Comparison of ENCODE assay signal across 19 cellular contexts in genomic region chr17:50078430-50078829, GRCh38. TPM values are rescaled to one million over a fixed set of nuclear protein-coding genes. Genes with fewer than 3 reads are reported as not detected.
DNase-seq lines count a peak whose midpoint lies in the region; ATAC-seq and TF ChIP-seq lines count a peak whose summit lies in the region.
"Had no signal": no experiment of that assay in that cellular context is flagged by ENCODE, and none has a peak within 500 bp of the region (broad histone marks: within the 10 kb centered on the region; RNA-seq: fewer than 3 reads in every experiment).

No MANE protein-coding gene starts in this region.

- POLR2A ChIA-PET in PC-3 (lab: Charles Lee; ENCODE audit: unreplicated experiment) = interaction anchor here (0.6 kb wide), 1 partner anchor 14 kb away, joined by 3 read pairs; no protein-coding TSS in a partner anchor

- DNase-seq in PC-3 (no peak), ascending aorta (ENCODE audit: low spot score in 2 of 2) (no peak), mesenchymal stem cell (no peak), tibial artery (no peak), GM10266 (ENCODE audit: extremely low spot score) (no peak)
- DNase-seq: CD4-positive, CD25-positive, alpha-beta regulatory T cell; COR-L47; GM23248; NCI-H1417; NCI-H187; NCI-H2107; NCI-H510A; NCI-H748 treated with DMSO at 0.1 percent for 48 hours; NK-92 treated with Interleukin-12 subunit alpha and Interleukin-12 subunit beta, amount 100 ng/mL, for 24 hours; SIG-M5 had no signal

- no peak overlapping the region for H2BK15ac ChIP-seq in mesenchymal stem cell (ENCODE audit: low read depth, poor library complexity, severe bottlenecking)

- no peak overlapping the region for H3K4ac ChIP-seq in mesenchymal stem cell (ENCODE audit: low read depth in 1 of 2, low read length in 2 of 2)

- H2BK5ac ChIP-seq in mesenchymal stem cell (ENCODE audit: low read depth, low read length, poor library complexity, severe bottlenecking) = no peak overlapping the region

- H3K14ac ChIP-seq in mesenchymal stem cell (ENCODE audit: low read length in 2 of 2) = no peak overlapping the region

- no peak overlapping the region for H3K23ac ChIP-seq in mesenchymal stem cell (ENCODE audit: low read length in 2 of 2)

- H2AK5ac ChIP-seq in mesenchymal stem cell (ENCODE audit: low read length, severe bottlenecking) = no peak overlapping the region

- H3K9me3 ChIP-seq in PC-3 (ENCODE audit: low read length) = no peaks in the 10 kb centered on the region
- H3K9me3 ChIP-seq in ascending aorta = no peaks in the 10 kb centered on the region
- no peaks in the 10 kb centered on the region for H3K9me3 ChIP-seq in mesenchymal stem cell (ENCODE audit: control insufficient read depth, low read length)
- H3K9me3 ChIP-seq in tibial artery = no peaks in the 10 kb centered on the region
- H3K9me3 ChIP-seq: HAP-1 had no signal

- H3K4me1 ChIP-seq in PC-3 (ENCODE audit: insufficient read depth, low read length) (no peaks in the 10 kb centered on the region), ascending aorta (peaks cover 0 to 7% of the 10 kb centered on the region in 2 donors), mesenchymal stem cell (ENCODE audit: control insufficient read depth, insufficient read depth, low read depth, low read length) (peaks cover 18% of the 10 kb centered on the region), tibial artery (peaks cover 0 to 17% (median 14%) of the 10 kb centered on the region in 4 donors)
- H3K4me1 ChIP-seq: HAP-1 had no signal

- H3K4me3 ChIP-seq in PC-3 (ENCODE audit: low read length) = no peak overlapping the region
- no peak overlapping the region for H3K4me3 ChIP-seq in ascending aorta
- H3K4me3 ChIP-seq in mesenchymal stem cell (ENCODE audit: insufficient read depth in 1 of 2, low read depth in 1 of 2, low read length in 2 of 2) = no peak overlapping the region
- H3K4me3 ChIP-seq in tibial artery = no peak overlapping the region
- H3K4me3 ChIP-seq: GM23248, HAP-1 had no signal

- no peak overlapping the region for H2BK120ac ChIP-seq in mesenchymal stem cell (ENCODE audit: low read depth, low read length)

- CTCF ChIA-PET in PC-3 (lab: Charles Lee) = no interaction called here

- no peak overlapping the region for H3K27ac ChIP-seq in PC-3 (ENCODE audit: low read length)
- peak overlapping the region; percentile 60 to 68 for H3K27ac ChIP-seq in ascending aorta
- H3K27ac ChIP-seq in mesenchymal stem cell (ENCODE audit: low read length, poor library complexity, severe bottlenecking) = peak overlapping the region; percentile 16
- peak overlapping the region; percentile 61 to 75 for H3K27ac ChIP-seq in tibial artery
- H3K27ac ChIP-seq: GM23248 had no signal

- no peak overlapping the region for H2AFZ ChIP-seq in PC-3 (ENCODE audit: low read length)
- H2AFZ ChIP-seq in mesenchymal stem cell (ENCODE audit: low read depth, low read length) = no peak overlapping the region
- H2AFZ ChIP-seq: GM23248 had no signal

- H4K91ac ChIP-seq in mesenchymal stem cell (ENCODE audit: low read length) = peak overlapping the region; percentile 71

- H3K18ac ChIP-seq in mesenchymal stem cell (ENCODE audit: low read depth in 1 of 2, low read length in 2 of 2) = no peak overlapping the region

- no peak overlapping the region for H4K8ac ChIP-seq in mesenchymal stem cell (ENCODE audit: low read length)

- H3K36me3 ChIP-seq in PC-3 (ENCODE audit: low read depth, low read length) (peaks cover 96% of the 10 kb centered on the region), ascending aorta (peaks cover 88 to 100% of the 10 kb centered on the region in 2 donors), mesenchymal stem cell (ENCODE audit: control insufficient read depth in 1 of 2, insufficient read depth in 2 of 2, low read depth in 1 of 2, low read length in 2 of 2) (peaks cover 90 to 93% of the 10 kb centered on the region in 2 experiments), tibial artery (peaks cover 93 to 100% (median 95%) of the 10 kb centered on the region in 3 donors)
- H3K36me3 ChIP-seq: HAP-1 had no signal

- H3K4me2 ChIP-seq in PC-3 (ENCODE audit: low read length) = no peak overlapping the region
- no peak overlapping the region for H3K4me2 ChIP-seq in mesenchymal stem cell (ENCODE audit: low read length, poor library complexity, severe bottlenecking)

- 97% methylated on average over 3 of the region's 4 CpGs for WGBS in mesenchymal stem cell

- TSS peak; percentile 6 for BruUV-seq in PC-3 (replicated peaks; lab: Mats Ljungman, UMichigan)

- no peak overlapping the region for H2BK12ac ChIP-seq in mesenchymal stem cell (ENCODE audit: low read length in 2 of 2)

- H3F3A ChIP-seq in PC-3 (ENCODE audit: low read length, unreplicated experiment) = peaks cover 16% of the 10 kb centered on the region

- H3K27me3 ChIP-seq in PC-3 (ENCODE audit: low read length) (no peaks in the 10 kb centered on the region), ascending aorta (no peaks in the 10 kb centered on the region), mesenchymal stem cell (ENCODE audit: control insufficient read depth in 1 of 2, insufficient read depth in 1 of 2, low read length in 2 of 2) (no peaks in the 10 kb centered on the region), tibial artery (no peaks in the 10 kb centered on the region)

- no peak overlapping the region for H3K9ac ChIP-seq in PC-3 (ENCODE audit: low read length)
- H3K9ac ChIP-seq in mesenchymal stem cell (ENCODE audit: low read length) = no peak overlapping the region
- H3K9ac ChIP-seq: GM23248 had no signal

- no peaks in the 10 kb centered on the region for H3K9me2 ChIP-seq in PC-3 (replicated peaks; ENCODE audit: low read length)

- H4K20me1 ChIP-seq in PC-3 (ENCODE audit: low read length) = 0 out of 2 replicates have a peak, but pooled peaks cover 9% of the 10 kb centered on the region

- intact Hi-C loops in PC-3 (cut with micrococcal nuclease) (no loop called here), ascending aorta (cut with DNase I) (loop anchor here (2.0 kb wide), 1 partner anchor 52 kb away; no protein-coding TSS in a partner anchor), tibial artery (cut with DNase I; ENCODE audit: low total_unique reads) (no loop called here)

- no peak for TF ChIP-seq CTCF in PC-3 (conservative IDR thresholded peaks at IDR 0.05; ENCODE audit: low read depth, low read length)
- TF ChIP-seq CTCF in ascending aorta (IDR thresholded peaks at IDR 0.05) = no peak
- TF ChIP-seq CTCF in tibial artery (IDR thresholded peaks at IDR 0.05) = no peak
- no peak for TF ChIP-seq CTCF in GM10266 (IDR thresholded peaks at IDR 0.05; ENCODE audit: control insufficient read depth, insufficient read depth, low read depth, missing control alignments)

- no peaks in the 10 kb centered on the region; the same call in 1 of the 2 replicates for H3K79me2 ChIP-seq in PC-3 (ENCODE audit: low read length)

- peaks cover 21% of the 10 kb centered on the region for H3K79me1 ChIP-seq in mesenchymal stem cell (replicated peaks; ENCODE audit: low read length, poor library complexity, severe bottlenecking)

- ATAC-seq in PC-3 = no peak
- ATAC-seq in HG03135 (IDR thresholded peaks at IDR 0.05; ENCODE audit: unreplicated experiment) = no peak
- ATAC-seq in GM19395 (IDR thresholded peaks at IDR 0.05; ENCODE audit: unreplicated experiment) = no peak
- ATAC-seq: SK-N-SH treated with all-trans-retinoic acid at 6 μM for 48 hours had no signal

RNA-seq across cellular contexts. Expression of gene PDK2, which starts 16.7 kb away (rescaled TPM):
- 31.9 and 37.6 TPM in 2 replicates for total RNA-seq in PC-3 (2014; rRNA removed)
- total RNA-seq in ascending aorta = 73.5 TPM
- polyA plus RNA-seq in mesenchymal stem cell (2013, experiment 1 of 2) = 43.1 TPM
- 39.6 TPM for polyA plus RNA-seq in mesenchymal stem cell (2013, experiment 2 of 2)

RNA-seq across cellular contexts. Expression of gene ITGA3, which starts 22.5 kb away (rescaled TPM):
- total RNA-seq in PC-3 (2014; rRNA removed) (598 and 763 TPM in 2 replicates), ascending aorta (222 TPM)
- polyA plus RNA-seq in mesenchymal stem cell (2013, experiment 1 of 2) = 136 TPM
- polyA plus RNA-seq in mesenchymal stem cell (2013, experiment 2 of 2) = 138 TPM

RNA-seq across cellular contexts. Expression of gene SAMD14, which starts 51.5 kb away (rescaled TPM):
- total RNA-seq in PC-3 (2014; rRNA removed) = 0.11 and 0.17 TPM in 2 replicates
- 3.2 TPM for total RNA-seq in ascending aorta
- polyA plus RNA-seq in mesenchymal stem cell (2013, experiment 1 of 2) = 17.9 TPM
- 17.2 TPM for polyA plus RNA-seq in mesenchymal stem cell (2013, experiment 2 of 2)
